ENCODE assay signal across 11 cellular contexts in the genomic region with DNA sequence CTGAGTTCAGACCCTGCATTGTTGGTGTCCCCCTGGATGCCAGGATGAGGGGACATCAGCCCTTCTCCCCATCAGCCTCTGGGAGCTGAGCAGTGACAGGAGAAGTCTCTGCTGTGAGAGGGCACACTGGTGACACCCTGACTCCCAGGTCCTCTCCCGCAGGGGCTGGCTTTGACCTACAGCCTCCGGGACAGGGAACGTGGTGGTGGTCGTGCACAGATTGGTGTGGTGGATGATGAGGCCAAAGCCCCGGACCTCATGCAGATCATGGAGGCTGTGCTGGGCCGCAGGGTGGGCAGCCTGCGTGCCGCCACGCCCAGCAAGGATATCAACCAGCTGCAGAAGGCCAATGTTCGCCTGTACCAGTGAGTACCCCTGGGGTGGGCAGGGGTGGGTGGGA. TPM values are rescaled to one million over a fixed set of nuclear protein-coding genes. Genes with fewer than 3 reads are reported as not detected.
DNase-seq lines count a peak whose midpoint lies in the region; ATAC-seq, FAIRE-seq and TF ChIP-seq lines count a peak whose summit lies in the region.
"Had no signal": no experiment of that assay in that cellular context is flagged by ENCODE, and none has a peak within 500 bp of the region (broad histone marks: within the 10 kb centered on the region; RNA-seq: fewer than 3 reads in every experiment).

No MANE protein-coding gene starts in this region.

- TF ChIP-seq EP300 in HepG2 (IDR thresholded peaks at IDR 0.05; ENCODE audit: low read depth in 2 of 2, low read length in 2 of 2) (no peak), HepG2 (CRISPR knock-in tag; IDR thresholded peaks at IDR 0.05; ENCODE audit: borderline replicate concordance) (no peak)

- no peaks in the 10 kb centered on the region for H3K79me2 ChIP-seq in HepG2 (ENCODE audit: insufficient read depth, low read length)

- peaks cover 0 to 7% (median 3%) of the 10 kb centered on the region in 4 donors for H3K4me1 ChIP-seq in right lobe of liver
- H3K4me1 ChIP-seq in HepG2 (ENCODE audit: insufficient read depth, low read length) = peaks cover 76% of the 10 kb centered on the region
- peaks cover 39% of the 10 kb centered on the region for H3K4me1 ChIP-seq in vagina

- WGBS in right lobe of liver (ENCODE audit: insufficient coverage, low coverage, low lambda C conversion rate, missing lambda C conversion rate) = 93% methylated on average over 5 of the region's 10 CpGs
- WGBS in HepG2 (ENCODE audit: low lambda C conversion rate) = 65% methylated on average over 5 of the region's 10 CpGs

- DNase-seq in right lobe of liver = peak in 2 of 3 donors; percentile 26 to 54
- no peak for DNase-seq in HepG2 (ENCODE audit: low spot score)
- DNase-seq in naive thymus-derived CD8-positive, alpha-beta T cell = peak in 1 of 10 donors; percentile 61
- no peak for DNase-seq in vagina (ENCODE audit: extremely low spot score in 2 of 2)
- no peak for DNase-seq in AML-193 (lab: John Stamatoyannopoulos, UW)
- no peak for DNase-seq in NCI-H2171 (lab: John Stamatoyannopoulos, UW)
- DNase-seq in foreskin fibroblast = no peak

- TF ChIP-seq CTCF in right lobe of liver (IDR thresholded peaks at IDR 0.05) = no peak
- TF ChIP-seq CTCF in HepG2 (CRISPR knock-in tag; IDR thresholded peaks at IDR 0.05) = no peak
- TF ChIP-seq CTCF in vagina (IDR thresholded peaks at IDR 0.05) = no peak
- TF ChIP-seq CTCF in foreskin fibroblast (IDR thresholded peaks at IDR 0.05; ENCODE audit: low read depth, low read length) = no peak

- no peak for TF ChIP-seq POLR2A in right lobe of liver (IDR thresholded peaks at IDR 0.05)
- no peak for TF ChIP-seq POLR2A in HepG2 (IDR thresholded peaks at IDR 0.05; ENCODE audit: insufficient read depth in 1 of 2, low read depth in 2 of 2, low read length in 2 of 2)
- no peak for TF ChIP-seq POLR2A in vagina (IDR thresholded peaks at IDR 0.05)

- no peaks in the 10 kb centered on the region for H3K27me3 ChIP-seq in right lobe of liver
- H3K27me3 ChIP-seq in HepG2 (ENCODE audit: control insufficient read depth in 1 of 2, insufficient read depth in 2 of 2, low read length in 2 of 2) = peaks cover 0 to 18% of the 10 kb centered on the region in 2 experiments; a peak in 2 of 5 replicates
- H3K27me3 ChIP-seq in vagina = no peaks in the 10 kb centered on the region

- no peaks in the 10 kb centered on the region for H4K20me1 ChIP-seq in HepG2 (ENCODE audit: insufficient read depth, low read length)

- ATAC-seq in right lobe of liver (no peak), HepG2 (no peak)
- no peak for ATAC-seq in activated T-helper 17 cell treated with anti-CD3 and anti-CD28 coated beads, Interleukin-2, amount 50 U/mL, for 72 hours (replicated peaks)
- ATAC-seq in naive thymus-derived CD8-positive, alpha-beta T cell = no peak

- H3K36me3 ChIP-seq in right lobe of liver (no peaks in the 10 kb centered on the region), HepG2 (replicated peaks in 1 of 2; ENCODE audit: control insufficient read depth in 1 of 2, insufficient read depth in 2 of 2, low read length in 2 of 2) (no peaks in the 10 kb centered on the region), vagina (peaks cover 4 to 9% of the 10 kb centered on the region in 2 donors)

- H3K4me3 Mint-ChIP-seq in activated T-helper 17 cell treated with anti-CD3 and anti-CD28 coated beads, Interleukin-2, amount 50 U/mL, for 72 hours = peak overlapping the region; percentile 91
- H3K4me3 Mint-ChIP-seq in naive thymus-derived CD8-positive, alpha-beta T cell = peak overlapping the region in 2 of 10 donors; percentile 73 to 95

- H3K9ac ChIP-seq in HepG2 (ENCODE audit: insufficient read depth, low read depth, low read length) = no peak overlapping the region

- no peak overlapping the region for H2AFZ ChIP-seq in HepG2 (ENCODE audit: low read length)

- intact Hi-C loops in right lobe of liver (cut with DNase I) = no loop called here
- intact Hi-C loops in HepG2 (cut with micrococcal nuclease; ENCODE audit: unreplicated experiment) = no loop called here
- intact Hi-C loops in vagina (cut with DNase I) = no loop called here

- no peaks in the 10 kb centered on the region for H3K9me3 Mint-ChIP-seq in activated T-helper 17 cell treated with anti-CD3 and anti-CD28 coated beads, Interleukin-2, amount 50 U/mL, for 72 hours
- no peaks in the 10 kb centered on the region for H3K9me3 Mint-ChIP-seq in naive thymus-derived CD8-positive, alpha-beta T cell
- H3K9me3 Mint-ChIP-seq: T-cell had no signal

- FAIRE-seq in HepG2 (lab: Jason Lieb, UNC) = no peak
- FAIRE-seq: colon had no signal

- H3K36me3 Mint-ChIP-seq in activated T-helper 17 cell treated with anti-CD3 and anti-CD28 coated beads, Interleukin-2, amount 50 U/mL, for 72 hours (ENCODE audit: low read depth) = peaks cover 43% of the 10 kb centered on the region
- H3K36me3 Mint-ChIP-seq in naive thymus-derived CD8-positive, alpha-beta T cell = peaks cover 0 to 30% (median 8%) of the 10 kb centered on the region in 3 donors

- H3K9me3 ChIP-seq in right lobe of liver (no peaks in the 10 kb centered on the region), HepG2 (ENCODE audit: low read length) (no peaks in the 10 kb centered on the region), vagina (no peaks in the 10 kb centered on the region)

- H3K27ac ChIP-seq in right lobe of liver (no peak overlapping the region), HepG2 (ENCODE audit: extremely low read length, insufficient read depth, low read length) (no peak overlapping the region), vagina (peak overlapping the region; percentile 92)

- POLR2A ChIA-PET in HepG2 (lab: Yijun Ruan, JAX) = interaction anchor here (0.6 to 1.5 kb wide), 5 partner anchors 8 to 168 kb away, joined by 3 to 5 read pairs (median 4); a partner anchor contains a TSS
- POLR2A ChIA-PET in naive thymus-derived CD8-positive, alpha-beta T cell (lab: Charles Lee) = interaction anchor here (0.6 to 1.6 kb wide), 5 partner anchors 15 to 168 kb away, joined by 3 to 9 read pairs (median 5); a partner anchor contains a TSS

- BruUV-seq in HepG2 (replicated peaks; lab: Mats Ljungman, UMichigan) = no TSS peak

- TF ChIP-seq RAD21 in HepG2 (CRISPR knock-in tag; IDR thresholded peaks at IDR 0.05) = no peak

- in situ Hi-C loops in HepG2 (cut with HindIII; ENCODE audit: extremely low pct_ligation_motif_present, low pct_unique_long_range_greater_than_20kb) = no loop called here

- peaks cover 26% of the 10 kb centered on the region for H3K4me1 Mint-ChIP-seq in activated T-helper 17 cell treated with anti-CD3 and anti-CD28 coated beads, Interleukin-2, amount 50 U/mL, for 72 hours
- peaks cover 37 to 68% (median 63%) of the 10 kb centered on the region in 4 donors for H3K4me1 Mint-ChIP-seq in naive thymus-derived CD8-positive, alpha-beta T cell

- no peak overlapping the region for H3K4me2 ChIP-seq in HepG2 (ENCODE audit: low read depth, low read length)

- CTCF ChIA-PET in HepG2 (lab: Yijun Ruan, JAX; ENCODE audit: low intra/inter-chr PET ratio, low total read pairs) = interaction anchor here (1.5 to 1.8 kb wide), 2 partner anchors 23 to 142 kb away, joined by 6 to 10 read pairs; no protein-coding TSS in a partner anchor

- H3K27ac Mint-ChIP-seq in activated T-helper 17 cell treated with anti-CD3 and anti-CD28 coated beads, Interleukin-2, amount 50 U/mL, for 72 hours = peak overlapping the region; percentile 88
- peak overlapping the region in 8 of 10 donors; percentile 90 to 98 (median 94) for H3K27ac Mint-ChIP-seq in naive thymus-derived CD8-positive, alpha-beta T cell

- H3K27me3 Mint-ChIP-seq in activated T-helper 17 cell treated with anti-CD3 and anti-CD28 coated beads, Interleukin-2, amount 50 U/mL, for 72 hours = no peaks in the 10 kb centered on the region
- no peaks in the 10 kb centered on the region for H3K27me3 Mint-ChIP-seq in naive thymus-derived CD8-positive, alpha-beta T cell
- H3K27me3 Mint-ChIP-seq: T-cell had no signal

- H3K4me3 ChIP-seq in right lobe of liver (no peak overlapping the region), HepG2 (replicated peaks in 1 of 3; ENCODE audit: insufficient read depth in 1 of 3, low read depth in 2 of 3, low read length in 3 of 3) (no peak overlapping the region), vagina (no peak overlapping the region), foreskin fibroblast (ENCODE audit: low read depth in 1 of 2, low read length in 2 of 2) (no peak overlapping the region)
- H3K4me3 ChIP-seq: skin epidermis had no signal

RNA-seq across cellular contexts. Expression of a gene that starts 6.7 kb away (rescaled TPM):
- total RNA-seq in right lobe of liver (1 to 10 TPM in 3 of 6 experiments, under 1 TPM in 3; 0.25 to 1.5 (median 0.97) TPM), HepG2 (2016; rRNA removed; fragmentation: Illumina TruSeq; extraction: Trizol) (3.2 and 4.0 TPM in 2 replicates), vagina (7.9 TPM)
- 4.3 and 5.3 TPM in 2 replicates for total RNA-seq in HepG2 (2016; cell fraction: cytosol; rRNA removed; fragmentation: Illumina TruSeq; extraction: Trizol; ENCODE audit: low read depth)
- 2.3 and 4.1 TPM in 2 replicates for total RNA-seq in HepG2 (2016; cell fraction: insoluble cytoplasmic fraction; rRNA removed; fragmentation: Illumina TruSeq; extraction: Trizol)
- 3.3 and 5.4 TPM in 2 replicates for total RNA-seq in HepG2 (2016; cell fraction: membrane; rRNA removed; fragmentation: Illumina TruSeq; extraction: Trizol)
- total RNA-seq in HepG2 (2016; cell fraction: nucleus; rRNA removed; fragmentation: Illumina TruSeq; extraction: Trizol) = 2.0 and 2.1 TPM in 2 replicates
- 5.3 and 7.5 TPM in 2 replicates for polyA plus RNA-seq in HepG2 (2011; rRNA removed)
- 5.6 and 9.0 TPM in 2 replicates for polyA plus RNA-seq in HepG2 (2011; cell fraction: cytosol; rRNA removed)
- polyA plus RNA-seq in HepG2 (2011; cell fraction: nucleus; rRNA removed) = 8.6 and 9.9 TPM in 2 replicates
- 2.1 and 2.6 TPM in 2 replicates for polyA plus RNA-seq in HepG2 (2012)
- polyA plus RNA-seq in HepG2 (2016; cell fraction: cytosol; fragmentation: Illumina TruSeq; extraction: Trizol; ENCODE audit: low read depth) = 4.2 and 6.5 TPM in 2 replicates
- polyA plus RNA-seq in HepG2 (2016; cell fraction: insoluble cytoplasmic fraction; fragmentation: Illumina TruSeq; extraction: Trizol; ENCODE audit: low read depth) = 2.0 and 2.3 TPM in 2 replicates
- polyA plus RNA-seq in HepG2 (2016; cell fraction: membrane; fragmentation: Illumina TruSeq; extraction: Trizol; ENCODE audit: low read depth) = 3.5 and 5.1 TPM in 2 replicates
- 2.0 and 2.9 TPM in 2 replicates for polyA plus RNA-seq in HepG2 (2016; cell fraction: nucleus; fragmentation: Illumina TruSeq; extraction: Trizol; ENCODE audit: insufficient read depth, low read depth)
- 1.2 and 3.8 TPM in 2 replicates for polyA minus RNA-seq in HepG2 (2011; rRNA and poly(A)+ RNA removed; ENCODE audit: low replicate concordance)
- polyA minus RNA-seq in HepG2 (2011; cell fraction: cytosol; rRNA and poly(A)+ RNA removed) = 0.89 TPM in 1 of 2 replicates, not detected in the other
- 6.2 and 7.3 TPM in 2 replicates for polyA minus RNA-seq in HepG2 (2011; cell fraction: nucleus; rRNA and poly(A)+ RNA removed)
- 10 to 100 TPM; 12.7 to 13.4 TPM for total RNA-seq in activated T-helper 17 cell treated with anti-CD3 and anti-CD28 coated beads, Interleukin-2, amount 50 U/mL, for 72 hours
- total RNA-seq in naive thymus-derived CD8-positive, alpha-beta T cell = 10 to 100 TPM; 41.0 to 41.9 TPM
- polyA plus RNA-seq in naive thymus-derived CD8-positive, alpha-beta T cell = 10 to 100 TPM; 12.3 to 21.6 (median 16.0) TPM

RNA-seq across cellular contexts. Expression of a gene that starts 32.1 kb away (rescaled TPM):
- total RNA-seq in right lobe of liver (10 to 100 TPM in 1 of 6 experiments, 1 to 10 TPM in 5; 6.5 to 10.2 (median 7.7) TPM), HepG2 (2016; rRNA removed; fragmentation: Illumina TruSeq; extraction: Trizol) (10.1 and 11.4 TPM in 2 replicates), vagina (68.5 TPM)
- total RNA-seq in HepG2 (2016; cell fraction: cytosol; rRNA removed; fragmentation: Illumina TruSeq; extraction: Trizol; ENCODE audit: low read depth) = 2.1 and 3.6 TPM in 2 replicates
- total RNA-seq in HepG2 (2016; cell fraction: insoluble cytoplasmic fraction; rRNA removed; fragmentation: Illumina TruSeq; extraction: Trizol) = 9.3 and 12.3 TPM in 2 replicates
- 4.6 and 5.7 TPM in 2 replicates for total RNA-seq in HepG2 (2016; cell fraction: membrane; rRNA removed; fragmentation: Illumina TruSeq; extraction: Trizol)
- 8.0 and 8.9 TPM in 2 replicates for total RNA-seq in HepG2 (2016; cell fraction: nucleus; rRNA removed; fragmentation: Illumina TruSeq; extraction: Trizol)
- polyA plus RNA-seq in HepG2 (2011; rRNA removed) = 12.4 and 12.8 TPM in 2 replicates
- polyA plus RNA-seq in HepG2 (2011; cell fraction: cytosol; rRNA removed) = 7.2 and 10.7 TPM in 2 replicates
- polyA plus RNA-seq in HepG2 (2011; cell fraction: nucleus; rRNA removed) = 30.9 and 33.2 TPM in 2 replicates
- polyA plus RNA-seq in HepG2 (2012) = 10.6 and 11.1 TPM in 2 replicates
- 2.2 and 2.7 TPM in 2 replicates for polyA plus RNA-seq in HepG2 (2016; cell fraction: cytosol; fragmentation: Illumina TruSeq; extraction: Trizol; ENCODE audit: low read depth)
- 6.8 and 9.0 TPM in 2 replicates for polyA plus RNA-seq in HepG2 (2016; cell fraction: insoluble cytoplasmic fraction; fragmentation: Illumina TruSeq; extraction: Trizol; ENCODE audit: low read depth)
- 3.9 and 5.6 TPM in 2 replicates for polyA plus RNA-seq in HepG2 (2016; cell fraction: membrane; fragmentation: Illumina TruSeq; extraction: Trizol; ENCODE audit: low read depth)
- 13.4 and 22.2 TPM in 2 replicates for polyA plus RNA-seq in HepG2 (2016; cell fraction: nucleus; fragmentation: Illumina TruSeq; extraction: Trizol; ENCODE audit: insufficient read depth, low read depth)
- polyA minus RNA-seq in HepG2 (2011; rRNA and poly(A)+ RNA removed; ENCODE audit: low replicate concordance) = 2.2 and 34.5 TPM in 2 replicates
- polyA minus RNA-seq in HepG2 (2011; cell fraction: cytosol; rRNA and poly(A)+ RNA removed) = 11.5 and 15.0 TPM in 2 replicates
- 8.4 and 11.8 TPM in 2 replicates for polyA minus RNA-seq in HepG2 (2011; cell fraction: nucleus; rRNA and poly(A)+ RNA removed)
- 10 to 100 TPM; 17.7 to 24.4 TPM for total RNA-seq in activated T-helper 17 cell treated with anti-CD3 and anti-CD28 coated beads, Interleukin-2, amount 50 U/mL, for 72 hours
- 10 to 100 TPM; 39.3 to 42.7 TPM for total RNA-seq in naive thymus-derived CD8-positive, alpha-beta T cell
- polyA plus RNA-seq in naive thymus-derived CD8-positive, alpha-beta T cell = 10 to 100 TPM; 11.0 to 23.0 (median 15.6) TPM

RNA-seq across cellular contexts. Expression of a gene that starts 41.7 kb away (rescaled TPM):
- total RNA-seq in right lobe of liver (under 1 TPM in 4 of 6 experiments, not detected in 2; 0.04 to 0.18 (median 0.15) TPM), HepG2 (2016; rRNA removed; fragmentation: Illumina TruSeq; extraction: Trizol) (not detected in 2 replicates), vagina (0.25 TPM)
- not detected in 2 replicates for total RNA-seq in HepG2 (2016; cell fraction: cytosol; rRNA removed; fragmentation: Illumina TruSeq; extraction: Trizol; ENCODE audit: low read depth)
- not detected in 2 replicates for total RNA-seq in HepG2 (2016; cell fraction: insoluble cytoplasmic fraction; rRNA removed; fragmentation: Illumina TruSeq; extraction: Trizol)
- total RNA-seq in HepG2 (2016; cell fraction: membrane; rRNA removed; fragmentation: Illumina TruSeq; extraction: Trizol) = not detected in 2 replicates
- total RNA-seq in HepG2 (2016; cell fraction: nucleus; rRNA removed; fragmentation: Illumina TruSeq; extraction: Trizol) = not detected in 2 replicates
- polyA plus RNA-seq in HepG2 (2011; rRNA removed) = 0.09 and 0.13 TPM in 2 replicates
- 0.01 TPM in 1 of 2 replicates, not detected in the other for polyA plus RNA-seq in HepG2 (2011; cell fraction: cytosol; rRNA removed)
- 0.56 and 0.99 TPM in 2 replicates for polyA plus RNA-seq in HepG2 (2011; cell fraction: nucleus; rRNA removed)
- polyA plus RNA-seq in HepG2 (2012) = 0.47 and 0.54 TPM in 2 replicates
- not detected in 2 replicates for polyA plus RNA-seq in HepG2 (2016; cell fraction: cytosol; fragmentation: Illumina TruSeq; extraction: Trizol; ENCODE audit: low read depth)
- not detected in 2 replicates for polyA plus RNA-seq in HepG2 (2016; cell fraction: insoluble cytoplasmic fraction; fragmentation: Illumina TruSeq; extraction: Trizol; ENCODE audit: low read depth)
- not detected in 2 replicates for polyA plus RNA-seq in HepG2 (2016; cell fraction: membrane; fragmentation: Illumina TruSeq; extraction: Trizol; ENCODE audit: low read depth)
- not detected in 2 replicates for polyA plus RNA-seq in HepG2 (2016; cell fraction: nucleus; fragmentation: Illumina TruSeq; extraction: Trizol; ENCODE audit: insufficient read depth, low read depth)
- polyA minus RNA-seq in HepG2 (2011; rRNA and poly(A)+ RNA removed; ENCODE audit: low replicate concordance) = 0.40 TPM in 1 of 2 replicates, not detected in the other
- polyA minus RNA-seq in HepG2 (2011; cell fraction: cytosol; rRNA and poly(A)+ RNA removed) = not detected in 2 replicates
- polyA minus RNA-seq in HepG2 (2011; cell fraction: nucleus; rRNA and poly(A)+ RNA removed) = 0.77 and 0.99 TPM in 2 replicates
- total RNA-seq in activated T-helper 17 cell treated with anti-CD3 and anti-CD28 coated beads, Interleukin-2, amount 50 U/mL, for 72 hours = 1 to 10 TPM; 1.2 to 2.0 TPM
- total RNA-seq in naive thymus-derived CD8-positive, alpha-beta T cell = 1 to 10 TPM; 4.6 to 5.2 TPM
- polyA plus RNA-seq in naive thymus-derived CD8-positive, alpha-beta T cell = under 1 TPM; 0.31 to 0.37 (median 0.35) TPM

Comparison
In these comparisons a context has a peak if more than half of its experiments do, and no peak if none do; other contexts are left out.
1. DNase-seq: peak in right lobe of liver (2 of 3); none in HepG2 (single experiment), vagina (0 of 2), AML-193 (0 of 2), NCI-H2171 (single experiment) and foreskin fibroblast (0 of 2).